ENCODE assay signal across 6 cellular contexts in the genomic region with DNA sequence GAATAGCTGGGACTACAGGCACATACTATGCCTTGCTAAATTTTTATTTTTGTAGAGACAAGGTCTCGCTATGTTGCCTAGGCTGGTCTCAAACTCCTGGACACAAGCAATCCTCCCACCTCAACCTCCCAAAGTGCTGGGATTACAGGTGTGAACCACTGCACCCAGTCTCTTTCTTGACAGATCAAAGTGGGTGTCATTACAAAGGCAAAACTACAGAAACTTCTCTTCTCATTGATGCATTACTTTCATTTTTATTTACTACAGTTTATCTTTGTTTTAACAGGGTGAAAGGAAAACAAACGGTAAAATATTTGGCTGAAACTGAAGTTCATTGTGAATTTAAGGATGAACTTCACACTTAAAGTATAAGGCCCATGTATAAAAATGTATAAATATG.
"Had no signal": no experiment of that assay in that cellular context is flagged by ENCODE, and none has a peak within 500 bp of the region (broad histone marks: within the 10 kb centered on the region; RNA-seq: fewer than 3 reads in every experiment).

No MANE protein-coding gene starts in this region.

- DNase-seq: H9, HCEC 1CT, IMR-90, KG1 had no signal

- H3K4me2 ChIP-seq: GM23338 had no signal

- H2AFZ ChIP-seq: GM23338 had no signal

- H3K27ac Mint-ChIP-seq: GM23338, H9 had no signal

- ATAC-seq: GM23338, K562 had no signal

- H3K4me3 ChIP-seq: GM23338, K562 had no signal

- H3K4me1 Mint-ChIP-seq: GM23338 had no signal

- H3K4me3 Mint-ChIP-seq: GM23338, H9 had no signal
